1 cellular context compared by ENCODE assay signal in genomic region chr16:12257926-12258561, GRCh38.
TF ChIP-seq lines count a peak whose summit lies in the region.

No MANE protein-coding gene starts in this region.

TF ChIP-seq in HepG2, 621 proteins besides CTCF, POLR2A, EP300 and RAD21 (continued from another document and continues in another):
- TF ChIP-seq ETS1 (CRISPR knock-in tag; IDR thresholded peaks at IDR 0.05) (no peak), PLSCR1 (CRISPR knock-in tag; IDR thresholded peaks at IDR 0.05; ENCODE audit: borderline replicate concordance) (no peak), GFI1 (CRISPR knock-in tag; IDR thresholded peaks at IDR 0.05; ENCODE audit: borderline replicate concordance) (peak; percentile 38; the same call in 1 of the 2 replicates), ZSCAN12 (CRISPR knock-in tag; IDR thresholded peaks at IDR 0.05) (no peak), MAZ (IDR thresholded peaks at IDR 0.05; ENCODE audit: borderline replicate concordance, low read depth, low read length) (no peak), MAZ (CRISPR knock-in tag; IDR thresholded peaks at IDR 0.05; ENCODE audit: low read depth) (peak; percentile 60; the same call in 1 of the 2 replicates), RBM39 (IDR thresholded peaks at IDR 0.05; ENCODE audit: low read depth, low read length, poor library complexity, severe bottlenecking) (no peak), IKZF4 (CRISPR knock-in tag; IDR thresholded peaks at IDR 0.05; ENCODE audit: borderline replicate concordance, low read depth, not compliant biosample characterization) (peak; percentile 98), ZNF776 (CRISPR knock-in tag; IDR thresholded peaks at IDR 0.05) (no peak), HDAC1 (CRISPR knock-in tag; IDR thresholded peaks at IDR 0.05) (peak; percentile 89), MNT (IDR thresholded peaks at IDR 0.05) (peak; percentile 31; the same call in 1 of the 2 replicates), ZNF720 (CRISPR knock-in tag; IDR thresholded peaks at IDR 0.05) (no peak), PRDM4 (CRISPR knock-in tag; IDR thresholded peaks at IDR 0.05; ENCODE audit: borderline replicate concordance) (peak; percentile 76; the same call in 1 of the 2 replicates), CREBL2 (CRISPR knock-in tag; IDR thresholded peaks at IDR 0.05; ENCODE audit: borderline replicate concordance) (peak; percentile 71; the same call in 1 of the 2 replicates), ZNF761 (CRISPR knock-in tag; conservative IDR thresholded peaks at IDR 0.05) (0 out of 2 replicates have a peak, but pooled peaks have one; percentile 58), HMGA1 (CRISPR knock-in tag; conservative IDR thresholded peaks at IDR 0.05) (no peak), ZNF784 (CRISPR knock-in tag; IDR thresholded peaks at IDR 0.05; ENCODE audit: borderline replicate concordance) (peak; percentile 96), FUBP1 (CRISPR knock-in tag; IDR thresholded peaks at IDR 0.05; ENCODE audit: borderline replicate concordance) (peak; percentile 98; the same call in 1 of the 2 replicates), GMEB1 (CRISPR knock-in tag; IDR thresholded peaks at IDR 0.05; ENCODE audit: borderline replicate concordance) (peak; percentile 69; the same call in 1 of the 2 replicates), KDM6A (CRISPR knock-in tag; IDR thresholded peaks at IDR 0.05; ENCODE audit: low read depth) (no peak), RBAK (CRISPR knock-in tag; IDR thresholded peaks at IDR 0.05) (peak; percentile 81; the same call in 1 of the 2 replicates), ZBTB46 (CRISPR knock-in tag; IDR thresholded peaks at IDR 0.05; ENCODE audit: borderline replicate concordance) (no peak), ZNF510 (CRISPR knock-in tag; IDR thresholded peaks at IDR 0.05; ENCODE audit: low read depth) (no peak), NR2F1 (CRISPR knock-in tag; IDR thresholded peaks at IDR 0.05) (peak in 1 of 2 experiments; percentile 62; a peak in 1 of 4 replicates), ZNF362 (CRISPR knock-in tag; IDR thresholded peaks at IDR 0.05; ENCODE audit: borderline replicate concordance) (peak; percentile 27; the same call in 1 of the 2 replicates), ZBTB2 (CRISPR knock-in tag; IDR thresholded peaks at IDR 0.05; ENCODE audit: low read depth) (no peak), NFE2 (CRISPR knock-in tag; IDR thresholded peaks at IDR 0.05) (0 out of 2 replicates have a peak, but pooled peaks have one; percentile 19), ZMYM2 (CRISPR knock-in tag; IDR thresholded peaks at IDR 0.05) (peak; percentile 37; the same call in 1 of the 2 replicates), KAT8 (CRISPR knock-in tag; IDR thresholded peaks at IDR 0.05) (peak; percentile 85), RCOR2 (CRISPR knock-in tag; IDR thresholded peaks at IDR 0.05) (peak; percentile 73; the same call in 1 of the 2 replicates), HOMEZ (CRISPR knock-in tag; IDR thresholded peaks at IDR 0.05; ENCODE audit: low read depth) (peak; percentile 73; the same call in 1 of the 2 replicates), ZNF547 (CRISPR knock-in tag; IDR thresholded peaks at IDR 0.05) (no peak; the same call in none of the 2 replicates), NR2C2 (CRISPR knock-in tag; IDR thresholded peaks at IDR 0.05; ENCODE audit: borderline replicate concordance) (peak; percentile 83), LBX2 (CRISPR knock-in tag; IDR thresholded peaks at IDR 0.05; ENCODE audit: borderline replicate concordance) (0 out of 2 replicates have a peak, but pooled peaks have one; percentile 73), ZNF567 (CRISPR knock-in tag; IDR thresholded peaks at IDR 0.05; ENCODE audit: borderline replicate concordance) (no peak), NCOR1 (IDR thresholded peaks at IDR 0.05; ENCODE audit: borderline replicate concordance, low read length) (no peak), CEBPG (CRISPR knock-in tag; IDR thresholded peaks at IDR 0.05) (peak; percentile 89), HOXA5 (CRISPR knock-in tag; IDR thresholded peaks at IDR 0.05) (0 out of 2 replicates have a peak, but pooled peaks have one; percentile 76)
